28 cellular contexts compared by ENCODE assay signal in the genomic region with DNA sequence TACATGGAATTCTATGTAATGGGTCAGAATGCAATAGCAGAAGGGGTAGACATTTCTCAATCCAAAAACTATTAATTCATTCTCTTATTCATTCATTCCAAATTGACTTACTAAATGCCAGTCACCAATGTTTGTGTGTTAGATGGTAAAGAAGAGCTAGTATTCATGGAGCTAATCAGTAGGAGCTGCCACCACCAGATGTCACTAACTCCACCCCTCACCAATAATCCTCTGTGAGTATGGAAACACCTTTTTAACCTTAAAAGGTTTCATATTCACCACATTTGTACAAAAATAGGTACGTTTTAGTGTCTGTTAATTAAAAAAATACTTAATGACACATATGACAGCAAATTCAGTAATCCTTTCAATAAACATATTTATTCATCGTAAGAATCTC.
DNase-seq lines count a peak whose midpoint lies in the region; ATAC-seq, FAIRE-seq and TF ChIP-seq lines count a peak whose summit lies in the region.
"Had no signal": no experiment of that assay in that cellular context is flagged by ENCODE, and none has a peak within 500 bp of the region (broad histone marks: within the 10 kb centered on the region; RNA-seq: fewer than 3 reads in every experiment).

No MANE protein-coding gene starts in this region.

- DNase-seq in D721Med (ENCODE audit: insufficient read length, low spot score) (no peak), H9 (no peak), OCI-LY7 (ENCODE audit: low spot score) (no peak), fibroblast of mammary gland (ENCODE audit: low read depth) (no peak), GF-D8 (lab: John Stamatoyannopoulos, UW) (no peak), NCI-H2029 (lab: John Stamatoyannopoulos, UW) (no peak)
- no peak for DNase-seq in activated CD8-positive, alpha-beta memory T cell treated with anti-CD3 and anti-CD28 coated beads for 24 hours
- DNase-seq: activated CD4-positive, alpha-beta T cell treated with anti-CD3 and anti-CD28 coated beads for 1 hour; activated CD8-positive, alpha-beta T cell treated with anti-CD3 and anti-CD28 coated beads, Interleukin-2, amount 10 ng/mL, durations not matched to agents 7 days and 5 days; activated T-cell treated with anti-CD3 and anti-CD28 coated beads, Interleukin-2, amount 50 U/mL, for 1 hour; brain microvascular endothelial cell; CD4-positive, CD25-positive, alpha-beta regulatory T cell; DMS79 treated with DMSO at 0.1 percent for 48 hours; effector memory CD4-positive, alpha-beta T cell; esophagus squamous epithelium; KBM-7; naive B cell; NCI-H1048; NCI-H2029 treated with DMSO at 0.1 percent for 48 hours; NCI-H446; occipital lobe; stimulated activated CD4-positive, alpha-beta T cell treated with anti-CD3 and anti-CD28 coated beads, Interleukin-1b, Interleukin-23, amount 100 ng/mL, for 48 hours; testis had no signal

- no peak overlapping the region for H2BK20ac ChIP-seq in H9 (ENCODE audit: low read depth, low read length, poor library complexity, severe bottlenecking)

- no peak overlapping the region for H3T11ph ChIP-seq in H9 (ENCODE audit: low read length)

- H3K4me3 Mint-ChIP-seq in H9, result no peak overlapping the region
- H3K4me3 Mint-ChIP-seq: activated CD8-positive, alpha-beta T cell treated with anti-CD3 and anti-CD28 coated beads, Interleukin-2, amount 10 ng/mL, durations not matched to agents 7 days and 5 days; CD4-positive, CD25-positive, alpha-beta regulatory T cell; naive B cell; stimulated activated memory B cell treated with anti-CD40 and anti-IgM and Interleukin-4, amounts not matched to agents 10 μg/mL and 1 μg/mL and 100 μg/mL, for 72 hours had no signal

- no peaks in the 10 kb centered on the region for H3K36me3 ChIP-seq in OCI-LY7 (ENCODE audit: insufficient read depth, low read length)
- H3K36me3 ChIP-seq: brain microvascular endothelial cell, esophagus squamous epithelium, HAP-1 had no signal

- H3K4ac ChIP-seq in H9 (ENCODE audit: low read depth, low read length), result no peak overlapping the region

- H3K27ac Mint-ChIP-seq in H9, result no peak overlapping the region
- H3K27ac Mint-ChIP-seq: activated CD8-positive, alpha-beta T cell treated with anti-CD3 and anti-CD28 coated beads, Interleukin-2, amount 10 ng/mL, durations not matched to agents 7 days and 5 days; CD4-positive, CD25-positive, alpha-beta regulatory T cell; naive B cell; stimulated activated memory B cell treated with anti-CD40 and anti-IgM and Interleukin-4, amounts not matched to agents 10 μg/mL and 1 μg/mL and 100 μg/mL, for 72 hours had no signal

- H3K9ac ChIP-seq in H9 (ENCODE audit: extremely low read depth, insufficient read length, low read length), result no peak overlapping the region

- no peaks in the 10 kb centered on the region for H3K23me2 ChIP-seq in H9 (ENCODE audit: insufficient read length, low read depth, low read length, poor library complexity, severe bottlenecking)

- H3K4me1 Mint-ChIP-seq in H9, result no peaks in the 10 kb centered on the region
- H3K4me1 Mint-ChIP-seq: CD4-positive, CD25-positive, alpha-beta regulatory T cell; naive B cell; stimulated activated memory B cell treated with anti-CD40 and anti-IgM and Interleukin-4, amounts not matched to agents 10 μg/mL and 1 μg/mL and 100 μg/mL, for 72 hours had no signal

- H2AFZ ChIP-seq in H9 (ENCODE audit: low read length) (no peak overlapping the region), OCI-LY7 (ENCODE audit: low read length) (no peak overlapping the region)

- H3K4me2 ChIP-seq in H9 (ENCODE audit: insufficient read depth, insufficient read length, low read length), result no peak overlapping the region
- H3K4me2 ChIP-seq in OCI-LY7 (ENCODE audit: low read length), result no peak overlapping the region

- H2AK5ac ChIP-seq in H9 (ENCODE audit: insufficient read length, low read length), result no peak overlapping the region

- no peaks in the 10 kb centered on the region for H3K9me3 ChIP-seq in H9 (ENCODE audit: control insufficient read depth, low read depth, low read length)
- no peaks in the 10 kb centered on the region for H3K9me3 ChIP-seq in OCI-LY7 (ENCODE audit: low read length)
- H3K9me3 ChIP-seq: esophagus squamous epithelium, HAP-1, testis had no signal

- no peak overlapping the region for H4K91ac ChIP-seq in H9 (ENCODE audit: insufficient read length, low read depth, low read length)

- no peak overlapping the region for H3K18ac ChIP-seq in H9 (ENCODE audit: insufficient read length, low read depth, low read length)

- H3K9me2 ChIP-seq in OCI-LY7 (ENCODE audit: insufficient read depth, low read length), result no peaks in the 10 kb centered on the region

- no peak for ATAC-seq in GM18868 (IDR thresholded peaks at IDR 0.05; ENCODE audit: unreplicated experiment)
- ATAC-seq: activated CD8-positive, alpha-beta T cell treated with anti-CD3 and anti-CD28 coated beads, Interleukin-2, amount 10 ng/mL, durations not matched to agents 7 days and 5 days; Right ventricle myocardium inferior; stimulated activated memory B cell treated with anti-CD40 and anti-IgM and Interleukin-4, amounts not matched to agents 10 μg/mL and 1 μg/mL and 100 μg/mL, for 72 hours had no signal

- CTCF ChIA-PET in OCI-LY7 (lab: Charles Lee; ENCODE audit: unreplicated experiment), result no interaction called here

- POLR2A ChIA-PET in OCI-LY7 (lab: Charles Lee), result interaction anchor here (0.7 to 0.8 kb wide), 2 partner anchors 14 to 311 kb away, joined by 3 to 4 read pairs; no protein-coding TSS in a partner anchor

- no peak overlapping the region for H2BK15ac ChIP-seq in H9 (ENCODE audit: low read depth, low read length)

- H3K4me1 ChIP-seq in H9 (ENCODE audit: insufficient read depth, low read length) (no peaks in the 10 kb centered on the region), OCI-LY7 (ENCODE audit: insufficient read depth, low read length, poor library complexity, severe bottlenecking) (no peaks in the 10 kb centered on the region)
- H3K4me1 ChIP-seq: esophagus squamous epithelium, testis had no signal

- H2BK5ac ChIP-seq in H9 (ENCODE audit: insufficient read length, low read length), result no peak overlapping the region

- no peaks in the 10 kb centered on the region for H3K27me3 ChIP-seq in H9 (ENCODE audit: insufficient read depth, low read length)
- H3K27me3 ChIP-seq: brain microvascular endothelial cell, esophagus squamous epithelium, testis had no signal

- H2BK12ac ChIP-seq in H9 (ENCODE audit: insufficient read length, low read depth, low read length), result no peak overlapping the region

- no peak overlapping the region for H2BK120ac ChIP-seq in H9 (ENCODE audit: low read depth, low read length, poor library complexity, severe bottlenecking)

- intact Hi-C loops in OCI-LY7 (cut with micrococcal nuclease; ENCODE audit: unreplicated experiment), result no loop called here

- H3K14ac ChIP-seq in H9 (ENCODE audit: insufficient read depth, low read length), result no peak overlapping the region

- H3K36me3 Mint-ChIP-seq in H9 (ENCODE audit: insufficient read depth in 1 of 3, low read depth in 3 of 3), result no peaks in the 10 kb centered on the region
- H3K36me3 Mint-ChIP-seq: CD4-positive, CD25-positive, alpha-beta regulatory T cell; naive B cell; stimulated activated memory B cell treated with anti-CD40 and anti-IgM and Interleukin-4, amounts not matched to agents 10 μg/mL and 1 μg/mL and 100 μg/mL, for 72 hours had no signal

- no peak overlapping the region for H3K27ac ChIP-seq in H9 (ENCODE audit: insufficient read length, low read depth, low read length)
- no peak overlapping the region for H3K27ac ChIP-seq in OCI-LY7 (ENCODE audit: low read depth, low read length, poor library complexity, severe bottlenecking)
- H3K27ac ChIP-seq: brain microvascular endothelial cell, esophagus squamous epithelium, skin epidermis, testis had no signal

- H3K9me3 Mint-ChIP-seq in H9, result no peaks in the 10 kb centered on the region
- H3K9me3 Mint-ChIP-seq: CD4-positive, CD25-positive, alpha-beta regulatory T cell; naive B cell; stimulated activated memory B cell treated with anti-CD40 and anti-IgM and Interleukin-4, amounts not matched to agents 10 μg/mL and 1 μg/mL and 100 μg/mL, for 72 hours had no signal

- TF ChIP-seq CTCF in D721Med (IDR thresholded peaks at IDR 0.05; ENCODE audit: insufficient read depth, missing control alignments) (peak; percentile 12), H9 (conservative IDR thresholded peaks at IDR 0.05) (peak; percentile 45; the same call in 2 of the 3 replicates), OCI-LY7 (conservative IDR thresholded peaks at IDR 0.05; ENCODE audit: low read length) (peak; percentile 49), fibroblast of mammary gland (conservative IDR thresholded peaks at IDR 0.05; ENCODE audit: control insufficient read depth, insufficient read depth, low read depth, low read length) (peak; percentile 1)

- BruUV-seq in OCI-LY7 (replicated peaks; lab: Mats Ljungman, UMichigan), result no TSS peak

- H3K27me3 Mint-ChIP-seq in H9 (ENCODE audit: low read depth), result no peaks in the 10 kb centered on the region
- H3K27me3 Mint-ChIP-seq: naive B cell; stimulated activated memory B cell treated with anti-CD40 and anti-IgM and Interleukin-4, amounts not matched to agents 10 μg/mL and 1 μg/mL and 100 μg/mL, for 72 hours had no signal

- peak; percentile 16 for FAIRE-seq in D721Med (lab: Jason Lieb, UNC)

- no peak overlapping the region for H3K23ac ChIP-seq in H9 (ENCODE audit: insufficient read length, low read depth, low read length)

- H3K79me1 ChIP-seq in H9 (ENCODE audit: insufficient read depth, low read depth, low read length, poor library complexity, severe bottlenecking), result no peaks in the 10 kb centered on the region

- no peak overlapping the region for H4K8ac ChIP-seq in H9 (replicated peaks; ENCODE audit: insufficient read length, low read depth, low read length)

- H3K56ac ChIP-seq in H9 (ENCODE audit: insufficient read length, low read depth, low read length), result no peak overlapping the region

- no peak overlapping the region for H4K5ac ChIP-seq in H9 (ENCODE audit: insufficient read length, low read depth, low read length)

- H3K79me2 ChIP-seq in H9 (ENCODE audit: insufficient read depth, low read length) (no peaks in the 10 kb centered on the region), OCI-LY7 (ENCODE audit: insufficient read depth, low read depth, low read length) (no peaks in the 10 kb centered on the region)

- H3K4me3 ChIP-seq in OCI-LY7 (ENCODE audit: low read depth, low read length, poor library complexity, severe bottlenecking) (no peak overlapping the region), fibroblast of mammary gland (ENCODE audit: control insufficient read depth, low read depth, low read length) (no peak overlapping the region)
- H3K4me3 ChIP-seq: esophagus squamous epithelium, HAP-1, skin epidermis, testis had no signal

- WGBS in H9 (ENCODE audit: extremely low coverage, insufficient read length, low lambda C conversion rate), result no CpG with 5 or more reads among the region's 2 CpGs

- no peaks in the 10 kb centered on the region for H4K20me1 ChIP-seq in H9 (ENCODE audit: control insufficient read depth, insufficient read depth, insufficient read length)
- H4K20me1 ChIP-seq in OCI-LY7 (ENCODE audit: insufficient read depth, low read length), result no peaks in the 10 kb centered on the region
